14 cellular contexts compared by ENCODE assay signal in genomic region chr6:20455175-20456075, GRCh38. TPM values are rescaled to one million over a fixed set of nuclear protein-coding genes. Genes with fewer than 3 reads are reported as not detected.
DNase-seq lines count a peak whose midpoint lies in the region; TF ChIP-seq lines count a peak whose summit lies in the region.
"Had no signal": no experiment of that assay in that cellular context is flagged by ENCODE, and none has a peak within 500 bp of the region (broad histone marks: within the 10 kb centered on the region; RNA-seq: fewer than 3 reads in every experiment).

No MANE protein-coding gene starts in this region.

- H3K79me2 ChIP-seq in MM.1S (ENCODE audit: low read length) = peaks cover 100% of the 10 kb centered on the region

- no peaks in the 10 kb centered on the region for H3K9me2 ChIP-seq in MM.1S (replicated peaks; ENCODE audit: insufficient read depth, low read length)

- H3K4me3 ChIP-seq in LNCaP clone FGC (ENCODE audit: low read depth, low read length) (no peak overlapping the region), mucosa of rectum (ENCODE audit: low read length in 2 of 2) (no peak overlapping the region), MM.1S (ENCODE audit: low read length) (no peak overlapping the region)
- H3K4me3 ChIP-seq: lung, prostate gland had no signal

- no peaks in the 10 kb centered on the region for H3K9me3 ChIP-seq in mucosa of rectum (ENCODE audit: control insufficient read depth in 2 of 2, low read length in 2 of 2)
- H3K9me3 ChIP-seq in MM.1S (replicated peaks; ENCODE audit: insufficient read depth, low read length) = no peaks in the 10 kb centered on the region
- H3K9me3 ChIP-seq: prostate gland had no signal

- peak; percentile 75 for DNase-seq in EH (ENCODE audit: low read depth)
- peak; percentile 10 for DNase-seq in LNCaP clone FGC (ENCODE audit: low read depth)
- DNase-seq in dermis blood vessel endothelial cell = peak; percentile 28
- DNase-seq in MM.1S = no peak
- DNase-seq in activated gamma-delta T cell (lab: John Stamatoyannopoulos, UW) = no peak
- DNase-seq in NCI-H146 (lab: John Stamatoyannopoulos, UW) = no peak
- DNase-seq in COLO668 (lab: John Stamatoyannopoulos, UW; ENCODE audit: unreplicated experiment) = no peak
- DNase-seq: activated T-cell treated with anti-CD3 and anti-CD28 coated beads, Interleukin-2, amount 50 U/mL, for 48 hours; central memory CD4-positive, alpha-beta T cell; DMS79 treated with DMSO at 0.1 percent for 48 hours; NCI-H1417 had no signal

- TF ChIP-seq CTCF in LNCaP clone FGC (IDR thresholded peaks at IDR 0.05; ENCODE audit: control insufficient read depth, extremely low read depth, insufficient read depth) = no peak
- no peak for TF ChIP-seq CTCF in MM.1S (IDR thresholded peaks at IDR 0.05; ENCODE audit: low read length)

- H4K20me1 ChIP-seq in MM.1S (ENCODE audit: insufficient read depth, low read length) = no peaks in the 10 kb centered on the region; the same call in 1 of the 2 replicates

- H3K9ac ChIP-seq in mucosa of rectum (ENCODE audit: low read depth in 1 of 2, low read length in 2 of 2) = no peak overlapping the region
- H3K9ac ChIP-seq in MM.1S (ENCODE audit: low read length) = no peak overlapping the region

- H3K27me3 ChIP-seq in mucosa of rectum (ENCODE audit: control insufficient read depth in 2 of 2, insufficient read depth in 2 of 2, low read length in 2 of 2) (no peaks in the 10 kb centered on the region), MM.1S (replicated peaks; ENCODE audit: insufficient read depth, low read length) (no peaks in the 10 kb centered on the region)

- H3K27ac ChIP-seq in mucosa of rectum (ENCODE audit: low read depth in 2 of 2, low read length in 2 of 2) (peak overlapping the region; percentile 29 to 36), MM.1S (ENCODE audit: low read length) (no peak overlapping the region)
- H3K27ac ChIP-seq: prostate gland had no signal

- H3K4me2 ChIP-seq in MM.1S (ENCODE audit: low read depth, low read length) = no peak overlapping the region

- no peak overlapping the region for H2AFZ ChIP-seq in MM.1S (ENCODE audit: low read length)

- H3K4me1 ChIP-seq in mucosa of rectum (ENCODE audit: control insufficient read depth in 2 of 2, insufficient read depth in 2 of 2, low read length in 2 of 2) (peaks cover 8 to 20% of the 10 kb centered on the region in 2 donors), MM.1S (ENCODE audit: low read length) (no peaks in the 10 kb centered on the region)
- H3K4me1 ChIP-seq: prostate gland had no signal

- H3K36me3 ChIP-seq in mucosa of rectum (ENCODE audit: control insufficient read depth in 2 of 2, insufficient read depth in 2 of 2, low read length in 2 of 2) (no peaks in the 10 kb centered on the region), MM.1S (replicated peaks; ENCODE audit: insufficient read depth, low read length) (no peaks in the 10 kb centered on the region; the same call in 1 of the 2 replicates)
- H3K36me3 ChIP-seq: prostate gland had no signal

- no peaks in the 10 kb centered on the region for H3F3A ChIP-seq in MM.1S (ENCODE audit: insufficient read depth, low read length)

RNA-seq across cellular contexts. Expression of gene E2F3, which starts 53.7 kb away (rescaled TPM):
- 5.8 and 9.7 TPM in 2 replicates for total RNA-seq in dermis blood vessel endothelial cell

Comparison
In these comparisons a context has a peak if more than half of its experiments do, and no peak if none do; other contexts are left out.
1. DNase-seq: peak in EH (single experiment), LNCaP clone FGC (single experiment) and dermis blood vessel endothelial cell (single experiment); none in MM.1S (single experiment), activated gamma-delta T cell (single experiment), NCI-H146 (single experiment) and COLO668 (single experiment).